ENCODE assay signal across 8 cellular contexts in genomic region chr15:63971427-63971805, GRCh38.
DNase-seq lines count a peak whose midpoint lies in the region; ATAC-seq lines count a peak whose summit lies in the region.

No MANE protein-coding gene starts in this region.

- peaks cover 0 to 2% of the 10 kb centered on the region in 2 donors for H3K9me3 ChIP-seq in neuronal stem cell (replicated peaks in 1 of 2; ENCODE audit: control insufficient read depth in 2 of 2, insufficient read depth in 1 of 2, low read depth in 1 of 2, low read length in 2 of 2)

- no peak overlapping the region for H3K4me2 ChIP-seq in neuronal stem cell (ENCODE audit: insufficient read depth, low read length, poor library complexity, severe bottlenecking)

- no CpG with 5 or more reads among the region's 2 CpGs for WGBS in neuronal stem cell (ENCODE audit: extremely low coverage in 2 of 2, insufficient read length in 2 of 2, insufficient replicate concordance in 1 of 2), 2 donors

- no peak overlapping the region for H3K14ac ChIP-seq in neuronal stem cell (ENCODE audit: low read length)

- peak; percentile 36 for DNase-seq in EH (ENCODE audit: low read depth)
- peak; percentile 7 for DNase-seq in activated T-cell treated with anti-CD3 and anti-CD28 coated beads for 24 hours (ENCODE audit: low read depth)
- DNase-seq in neuronal stem cell (ENCODE audit: low spot score): no peak
- DNase-seq in DMS79 treated with DMSO at 0.1 percent for 48 hours (lab: John Stamatoyannopoulos, UW): no peak
- no peak for DNase-seq in SHP77 treated with DMSO at 0.1 percent for 48 hours (lab: John Stamatoyannopoulos, UW)

- ATAC-seq in HG02938 (IDR thresholded peaks at IDR 0.05; ENCODE audit: unreplicated experiment): peak; percentile 24
- no peak for ATAC-seq in HG02798 (IDR thresholded peaks at IDR 0.05; ENCODE audit: poor library complexity, unreplicated experiment)
- no peak for ATAC-seq in HG03354 (IDR thresholded peaks at IDR 0.05; ENCODE audit: poor library complexity, severe bottlenecking, unreplicated experiment)

- H3K27ac ChIP-seq in neuronal stem cell (replicated peaks; ENCODE audit: low read length): no peak overlapping the region

- peaks cover 17 to 28% of the 10 kb centered on the region in 2 donors for H3K4me1 ChIP-seq in neuronal stem cell (ENCODE audit: control insufficient read depth in 2 of 2, insufficient read depth in 1 of 2, low read depth in 1 of 2, low read length in 2 of 2)

- H2AFZ ChIP-seq in neuronal stem cell (ENCODE audit: low read length): peak overlapping the region; percentile 18

- no peak overlapping the region for H4K91ac ChIP-seq in neuronal stem cell (ENCODE audit: low read depth, low read length, poor library complexity)

- no peaks in the 10 kb centered on the region for H3K79me1 ChIP-seq in neuronal stem cell (ENCODE audit: low read depth, low read length)

- no peak overlapping the region for H2BK5ac ChIP-seq in neuronal stem cell (ENCODE audit: low read length)

- no peak overlapping the region for H2BK15ac ChIP-seq in neuronal stem cell (ENCODE audit: low read length)

- H3K36me3 ChIP-seq in neuronal stem cell (replicated peaks in 1 of 2; ENCODE audit: control insufficient read depth in 2 of 2, insufficient read depth in 2 of 2, low read length in 2 of 2): no peaks in the 10 kb centered on the region

- H2AK5ac ChIP-seq in neuronal stem cell (ENCODE audit: low read depth, low read length): no peak overlapping the region

- no peaks in the 10 kb centered on the region for H3K27me3 ChIP-seq in neuronal stem cell (ENCODE audit: control insufficient read depth in 3 of 3, insufficient read depth in 3 of 3, low read depth in 1 of 3, low read length in 3 of 3)

- no peak overlapping the region for H3K9ac ChIP-seq in neuronal stem cell (ENCODE audit: low read depth, low read length, poor library complexity)

- H2BK12ac ChIP-seq in neuronal stem cell (ENCODE audit: low read length): no peak overlapping the region

- H3K18ac ChIP-seq in neuronal stem cell (ENCODE audit: low read length): peak overlapping the region; percentile 0

- H4K8ac ChIP-seq in neuronal stem cell (ENCODE audit: low read depth, low read length): no peak overlapping the region

- no peak overlapping the region for H3K23ac ChIP-seq in neuronal stem cell (ENCODE audit: low read depth, low read length, poor library complexity)

- H2BK120ac ChIP-seq in neuronal stem cell (ENCODE audit: low read depth, low read length): no peak overlapping the region

- no peak overlapping the region for H3K4ac ChIP-seq in neuronal stem cell (ENCODE audit: low read length)

- no peak overlapping the region for H3K4me3 ChIP-seq in neuronal stem cell (ENCODE audit: low read length in 2 of 2)

Comparison
In these comparisons a context has a peak if more than half of its experiments do, and no peak if none do; other contexts are left out.
1. DNase-seq: peak in EH (single experiment) and activated T-cell treated with anti-CD3 and anti-CD28 coated beads for 24 hours (single experiment); none in neuronal stem cell (single experiment), DMS79 treated with DMSO at 0.1 percent for 48 hours (single experiment) and SHP77 treated with DMSO at 0.1 percent for 48 hours (single experiment).